Comparison of ENCODE assay signal across 8 cellular contexts in genomic region chr6:44128020-44128917, GRCh38. TPM values are rescaled to one million over a fixed set of nuclear protein-coding genes. Genes with fewer than 3 reads are reported as not detected.
DNase-seq lines count a peak whose midpoint lies in the region; ATAC-seq, FAIRE-seq and TF ChIP-seq lines count a peak whose summit lies in the region.

No MANE protein-coding gene starts in this region.

- peaks cover 4 to 21% (median 14%) of the 10 kb centered on the region in 4 experiments for H3K4me1 ChIP-seq in H1 (replicated peaks in 1 of 4; ENCODE audit: control insufficient read depth in 3 of 4, insufficient read depth in 4 of 4, low read length in 3 of 4)
- H3K4me1 ChIP-seq in mesenchymal stem cell (ENCODE audit: control insufficient read depth, insufficient read depth, low read depth, low read length), result peaks cover 19% of the 10 kb centered on the region
- H3K4me1 ChIP-seq in thoracic aorta (ENCODE audit: control insufficient read depth in 1 of 2, low read depth in 2 of 2), result peaks cover 21 to 45% of the 10 kb centered on the region in 2 donors

- H2BK12ac ChIP-seq in H1 (ENCODE audit: low read depth, low read length), result peak overlapping the region; percentile 30; the same call in 1 of the 2 replicates
- H2BK12ac ChIP-seq in mesenchymal stem cell (ENCODE audit: low read length in 2 of 2), result peak overlapping the region in 1 of 2 experiments; percentile 47

- H3K27me3 Mint-ChIP-seq in T-helper 17 cell, result no peaks in the 10 kb centered on the region

- 6% methylated on average over 45 of the region's 49 CpGs; no CpG with 5 or more reads in 1 of the 2 experiments for WGBS in H1 (ENCODE audit: extremely low coverage in 1 of 2, insufficient coverage in 1 of 2, insufficient read length in 1 of 2, insufficient replicate concordance in 2 of 2, low coverage in 1 of 2, low lambda C conversion rate in 2 of 2, missing lambda C conversion rate in 1 of 2), 2 experiments
- 9% methylated on average over 49 of the region's 49 CpGs for WGBS in mesenchymal stem cell

- peak; percentile 6 for TF ChIP-seq CTCF in D721Med (IDR thresholded peaks at IDR 0.05; ENCODE audit: insufficient read depth, missing control alignments)
- TF ChIP-seq CTCF in H1 (IDR thresholded peaks at IDR 0.05; ENCODE audit: control extremely low read depth in 1 of 3, insufficient read depth in 1 of 3, low read depth in 1 of 3, low read length in 3 of 3), result no peak
- peak; percentile 50 for TF ChIP-seq CTCF in thoracic aorta (IDR thresholded peaks at IDR 0.05)

- FAIRE-seq in D721Med (lab: Jason Lieb, UNC) (no peak), H1 (lab: Jason Lieb, UNC) (no peak)

- H3K9ac ChIP-seq in H1 (replicated peaks in 1 of 4; ENCODE audit: extremely low read depth in 1 of 4, low read depth in 3 of 4, low read length in 3 of 4) (peak overlapping the region in 3 of 4 experiments; percentile 41 to 65 (median 42); a peak in 4 of 7 replicates), mesenchymal stem cell (ENCODE audit: low read length) (peak overlapping the region; percentile 87)

- H2BK120ac ChIP-seq in H1 (replicated peaks; ENCODE audit: low read depth, low read length) (no peak overlapping the region), mesenchymal stem cell (ENCODE audit: low read depth, low read length) (peak overlapping the region; percentile 98)

- H3K4me3 Mint-ChIP-seq in T-helper 17 cell, result peak overlapping the region; percentile 99

- no peak for TF ChIP-seq POLR2A in H1 (IDR thresholded peaks at IDR 0.05; ENCODE audit: control extremely low read depth in 1 of 2, low read depth in 2 of 2, low read length in 2 of 2)

- TF ChIP-seq EP300 in H1 (IDR thresholded peaks at IDR 0.05; ENCODE audit: borderline replicate concordance in 1 of 2, low read depth in 2 of 2, low read length in 2 of 2), result no peak

- H3K18ac ChIP-seq in H1 (ENCODE audit: extremely low read depth, low read length), result no peak overlapping the region
- peak overlapping the region; percentile 86 to 90 for H3K18ac ChIP-seq in mesenchymal stem cell (ENCODE audit: low read depth in 1 of 2, low read length in 2 of 2)

- no peak overlapping the region for H3K23ac ChIP-seq in H1 (ENCODE audit: insufficient read length)
- H3K23ac ChIP-seq in mesenchymal stem cell (ENCODE audit: low read length in 2 of 2), result peak overlapping the region in 1 of 2 experiments; percentile 96

- no peak for DNase-seq in D721Med (ENCODE audit: insufficient read length, low spot score)
- peak; percentile 36 for DNase-seq in HCEC 1CT
- peak in 1 of 3 donors; percentile 17 for DNase-seq in T-helper 17 cell
- peak in 1 of 2 experiments; percentile 70 for DNase-seq in H1 (ENCODE audit: low read depth in 1 of 2, low spot score in 2 of 2)
- DNase-seq in mesenchymal stem cell, result peak; percentile 57
- DNase-seq in thoracic aorta (ENCODE audit: low spot score), result no peak
- DNase-seq in NCI-H1930 (lab: John Stamatoyannopoulos, UW), result no peak

- H3K79me1 ChIP-seq in H1 (ENCODE audit: low read depth, low read length) (peaks cover 17% of the 10 kb centered on the region), mesenchymal stem cell (replicated peaks; ENCODE audit: low read length, poor library complexity, severe bottlenecking) (peaks cover 21% of the 10 kb centered on the region)

- TF ChIP-seq RAD21 in H1 (IDR thresholded peaks at IDR 0.05 in 1 of 2, conservative IDR thresholded peaks at IDR 0.05 in 1 of 2; ENCODE audit: low read depth in 2 of 2, low read length in 2 of 2), result no peak

- H3K36me3 ChIP-seq in H1 (ENCODE audit: control insufficient read depth in 2 of 4, insufficient read depth in 4 of 4, low read length in 3 of 4), result no peaks in the 10 kb centered on the region
- peaks cover 6 to 11% of the 10 kb centered on the region in 2 experiments for H3K36me3 ChIP-seq in mesenchymal stem cell (ENCODE audit: control insufficient read depth in 1 of 2, insufficient read depth in 2 of 2, low read depth in 1 of 2, low read length in 2 of 2)
- H3K36me3 ChIP-seq in thoracic aorta, result no peaks in the 10 kb centered on the region

- H3K4ac ChIP-seq in H1 (replicated peaks; ENCODE audit: insufficient read length, low read depth, low read length) (no peak overlapping the region), mesenchymal stem cell (ENCODE audit: low read depth in 1 of 2, low read length in 2 of 2) (peak overlapping the region; percentile 35 to 89)

- peak overlapping the region; percentile 98 for H3K27ac Mint-ChIP-seq in T-helper 17 cell

- H3K23me2 ChIP-seq in H1 (ENCODE audit: low read depth, low read length), result peaks cover 12% of the 10 kb centered on the region

- CTCF ChIA-PET in H1 (lab: Charles Lee; ENCODE audit: partially characterized antibody), result interaction anchor here (1.0 to 11.1 kb wide), 4 partner anchors 10 to 45 kb away, joined by 3 to 128 read pairs (median 4); no protein-coding TSS in a partner anchor

- peaks cover 36 to 53% of the 10 kb centered on the region in 2 experiments for H3K79me2 ChIP-seq in H1 (ENCODE audit: control insufficient read depth in 1 of 2, insufficient read depth in 2 of 2, low read length in 2 of 2)

- H3K56ac ChIP-seq in H1 (replicated peaks; ENCODE audit: insufficient read length, low read depth, low read length), result no peak overlapping the region

- no peak overlapping the region for H2BK5ac ChIP-seq in H1 (ENCODE audit: low read depth, low read length)
- H2BK5ac ChIP-seq in mesenchymal stem cell (ENCODE audit: low read depth, low read length, poor library complexity, severe bottlenecking), result peak overlapping the region; percentile 90

- H2BK15ac ChIP-seq in H1 (ENCODE audit: low read length), result no peak overlapping the region; the same call in 1 of the 2 replicates
- H2BK15ac ChIP-seq in mesenchymal stem cell (ENCODE audit: low read depth, poor library complexity, severe bottlenecking), result no peak overlapping the region

- H4K91ac ChIP-seq in H1 (replicated peaks; ENCODE audit: insufficient read length, low read length) (peak overlapping the region; percentile 45), mesenchymal stem cell (ENCODE audit: low read length) (peak overlapping the region; percentile 23)

- POLR2A ChIA-PET in H1 (lab: Charles Lee; ENCODE audit: partially characterized antibody), result interaction anchor here (0.7 to 1.5 kb wide), 6 partner anchors 17 to 259 kb away, joined by 3 to 4 read pairs (median 4); partner anchors contain the start of genes CDC5L and HSP90AB1

- H3K4me3 ChIP-seq in H1 (ENCODE audit: extremely low read depth in 1 of 4, insufficient read depth in 2 of 4, low read depth in 3 of 4, low read length in 4 of 4) (peak overlapping the region; percentile 69 to 98 (median 74)), mesenchymal stem cell (ENCODE audit: insufficient read depth in 1 of 2, low read depth in 1 of 2, low read length in 2 of 2) (peak overlapping the region; percentile 89 to 93), thoracic aorta (peak overlapping the region; percentile 91)

- H3K4me2 ChIP-seq in H1 (ENCODE audit: insufficient read depth in 1 of 2, low read depth in 2 of 2, low read length in 2 of 2) (peak overlapping the region; percentile 77 to 78), mesenchymal stem cell (ENCODE audit: low read length, poor library complexity, severe bottlenecking) (peak overlapping the region; percentile 95)

- no peaks in the 10 kb centered on the region for H3K27me3 ChIP-seq in H1 (replicated peaks in 1 of 4; ENCODE audit: control insufficient read depth in 3 of 4, extremely low read depth in 1 of 4, insufficient read depth in 3 of 4, low read length in 3 of 4)
- no peaks in the 10 kb centered on the region for H3K27me3 ChIP-seq in mesenchymal stem cell (ENCODE audit: control insufficient read depth in 1 of 2, insufficient read depth in 1 of 2, low read length in 2 of 2)
- no peaks in the 10 kb centered on the region for H3K27me3 ChIP-seq in thoracic aorta (replicated peaks; ENCODE audit: insufficient read depth)

- no peak overlapping the region for H2AFZ ChIP-seq in H1 (ENCODE audit: low read length)
- H2AFZ ChIP-seq in mesenchymal stem cell (ENCODE audit: low read depth, low read length), result peak overlapping the region; percentile 87

- H4K8ac ChIP-seq in H1 (ENCODE audit: extremely low read depth, insufficient read depth, low read length) (peak overlapping the region; percentile 88; the same call in 1 of the 2 replicates), mesenchymal stem cell (ENCODE audit: low read length) (peak overlapping the region; percentile 76)

- H2AK5ac ChIP-seq in H1 (ENCODE audit: low read depth, low read length) (no peak overlapping the region; the same call in 1 of the 2 replicates), mesenchymal stem cell (ENCODE audit: low read length, severe bottlenecking) (peak overlapping the region; percentile 29)

- peaks cover 9 to 29% of the 10 kb centered on the region in 2 experiments for H4K20me1 ChIP-seq in H1 (replicated peaks in 1 of 2; ENCODE audit: control insufficient read depth in 1 of 2, insufficient read depth in 2 of 2, low read length in 2 of 2)

- H3K27ac ChIP-seq in H1 (ENCODE audit: low read depth, low read length) (no peak overlapping the region), mesenchymal stem cell (ENCODE audit: low read length, poor library complexity, severe bottlenecking) (no peak overlapping the region), thoracic aorta (peak overlapping the region in 1 of 2 donors; percentile 37)

- no peak overlapping the region for H3K14ac ChIP-seq in H1 (ENCODE audit: insufficient read length)
- H3K14ac ChIP-seq in mesenchymal stem cell (ENCODE audit: low read length in 2 of 2), result peak overlapping the region; percentile 41 to 88

- ATAC-seq in T-helper 17 cell, result no peak
- peak; percentile 17 for ATAC-seq in thoracic aorta (ENCODE audit: insufficient number of reproducible peaks, low FRiP score, low read depth)
- ATAC-seq in GM21786 (IDR thresholded peaks at IDR 0.05; ENCODE audit: unreplicated experiment), result no peak

- peaks cover 40% of the 10 kb centered on the region for H3K4me1 Mint-ChIP-seq in T-helper 17 cell

- H3K9me3 ChIP-seq in T-helper 17 cell (ENCODE audit: control insufficient read depth, low read length, poor library complexity, severe bottlenecking) (no peaks in the 10 kb centered on the region), H1 (ENCODE audit: insufficient read depth in 2 of 2, low read depth in 1 of 2, low read length in 1 of 2) (no peaks in the 10 kb centered on the region), mesenchymal stem cell (ENCODE audit: control insufficient read depth, low read length) (no peaks in the 10 kb centered on the region), thoracic aorta (no peaks in the 10 kb centered on the region)

- peaks cover 3% of the 10 kb centered on the region for H3K36me3 Mint-ChIP-seq in T-helper 17 cell (ENCODE audit: low read depth)

- 0 out of 2 replicates have a peak overlapping the region, but pooled peaks have one; percentile 27 for H2BK20ac ChIP-seq in H1 (ENCODE audit: low read length)

- no peak overlapping the region for H4K5ac ChIP-seq in H1 (ENCODE audit: insufficient read length, low read depth, low read length)

RNA-seq across cellular contexts. Expression of gene TMEM63B, which starts 0.9 kb away (rescaled TPM):
- total RNA-seq in T-helper 17 cell, result 10 to 100 TPM; 25.6 to 27.1 TPM
- total RNA-seq in H1 (2021; fragmentation: NEBNext Ultra II Directional; extraction: Animal tissue kit (Norgen Biotek cat#: 25700)), result 60.5 and 61.1 TPM in 2 replicates
- polyA plus RNA-seq in H1 (2011; rRNA removed), result 96.8 and 110 TPM in 2 replicates
- polyA plus RNA-seq in H1 (2011; cell fraction: cytosol; rRNA removed), result 71.4 TPM
- polyA plus RNA-seq in H1 (2011; cell fraction: nucleus; rRNA removed), result 196 TPM
- polyA plus RNA-seq in H1 (2012, experiment 1 of 2), result 37.4 to 68.7 TPM (median 63.1 TPM) in 4 replicates
- 49.0 TPM for polyA plus RNA-seq in H1 (2012, experiment 2 of 2)
- 64.8 TPM for polyA plus RNA-seq in H1 (2013, experiment 1 of 2)
- polyA plus RNA-seq in H1 (2013, experiment 2 of 2), result 66.3 TPM
- polyA minus RNA-seq in H1 (2011; rRNA and poly(A)+ RNA removed), result 116 and 125 TPM in 2 replicates
- polyA minus RNA-seq in H1 (2011; cell fraction: cytosol; rRNA and poly(A)+ RNA removed), result 46.4 TPM
- 41.6 TPM for polyA minus RNA-seq in H1 (2011; cell fraction: nucleus; rRNA and poly(A)+ RNA removed)
- 28.7 TPM for polyA plus RNA-seq in mesenchymal stem cell (2013, experiment 1 of 2)
- polyA plus RNA-seq in mesenchymal stem cell (2013, experiment 2 of 2), result 27.8 TPM
- total RNA-seq in thoracic aorta, result 10 to 100 TPM; 21.9 to 43.4 TPM

RNA-seq across cellular contexts. Expression of gene MRPL14, which starts 1.0 kb away (rescaled TPM):
- total RNA-seq in T-helper 17 cell (10 to 100 TPM; 13.2 to 13.7 TPM), thoracic aorta (10 to 100 TPM; 31.0 to 32.4 TPM)
- total RNA-seq in H1 (2021; fragmentation: NEBNext Ultra II Directional; extraction: Animal tissue kit (Norgen Biotek cat#: 25700)), result 81.8 and 82.0 TPM in 2 replicates
- polyA plus RNA-seq in H1 (2011; rRNA removed), result 97.1 and 105 TPM in 2 replicates
- 93.0 TPM for polyA plus RNA-seq in H1 (2011; cell fraction: cytosol; rRNA removed)
- polyA plus RNA-seq in H1 (2011; cell fraction: nucleus; rRNA removed), result 84.9 TPM
- 102 to 123 TPM (median 115 TPM) in 4 replicates for polyA plus RNA-seq in H1 (2012, experiment 1 of 2)
- 122 TPM for polyA plus RNA-seq in H1 (2012, experiment 2 of 2)
- polyA plus RNA-seq in H1 (2013, experiment 1 of 2), result 81.1 TPM
- polyA plus RNA-seq in H1 (2013, experiment 2 of 2), result 86.4 TPM
- polyA minus RNA-seq in H1 (2011; rRNA and poly(A)+ RNA removed), result 32.7 and 33.0 TPM in 2 replicates
- 28.1 TPM for polyA minus RNA-seq in H1 (2011; cell fraction: cytosol; rRNA and poly(A)+ RNA removed)
- polyA minus RNA-seq in H1 (2011; cell fraction: nucleus; rRNA and poly(A)+ RNA removed), result 20.0 TPM
- polyA plus RNA-seq in mesenchymal stem cell (2013, experiment 1 of 2), result 59.8 TPM
- polyA plus RNA-seq in mesenchymal stem cell (2013, experiment 2 of 2), result 63.5 TPM

RNA-seq across cellular contexts. Expression of gene CAPN11, which starts 30.4 kb away (rescaled TPM):
- total RNA-seq in T-helper 17 cell, result 1 to 10 TPM in 1 of 2 donors, under 1 TPM in 1; 0.26 to 1.0 TPM
- total RNA-seq in H1 (2021; fragmentation: NEBNext Ultra II Directional; extraction: Animal tissue kit (Norgen Biotek cat#: 25700)), result 0.97 and 1.2 TPM in 2 replicates
- polyA plus RNA-seq in H1 (2011; rRNA removed), result 0.95 and 1.8 TPM in 2 replicates
- 1.4 TPM for polyA plus RNA-seq in H1 (2011; cell fraction: cytosol; rRNA removed)
- 7.7 TPM for polyA plus RNA-seq in H1 (2011; cell fraction: nucleus; rRNA removed)
- polyA plus RNA-seq in H1 (2012, experiment 1 of 2), result 1.0 to 1.9 TPM (median 1.2 TPM) in 4 replicates
- 0.92 TPM for polyA plus RNA-seq in H1 (2012, experiment 2 of 2)
- polyA plus RNA-seq in H1 (2013, experiment 1 of 2), result 1.2 TPM
- 0.99 TPM for polyA plus RNA-seq in H1 (2013, experiment 2 of 2)
- 1.0 and 1.2 TPM in 2 replicates for polyA minus RNA-seq in H1 (2011; rRNA and poly(A)+ RNA removed)
- 1.2 TPM for polyA minus RNA-seq in H1 (2011; cell fraction: cytosol; rRNA and poly(A)+ RNA removed)
- polyA minus RNA-seq in H1 (2011; cell fraction: nucleus; rRNA and poly(A)+ RNA removed), result 1.3 TPM
- polyA plus RNA-seq in mesenchymal stem cell (2013, experiment 1 of 2), result not detected
- not detected for polyA plus RNA-seq in mesenchymal stem cell (2013, experiment 2 of 2)
- total RNA-seq in thoracic aorta, result not detected

Comparison
In these comparisons a context has a peak if more than half of its experiments do, and no peak if none do; other contexts are left out.
1. DNase-seq: peak in HCEC 1CT (single experiment) and mesenchymal stem cell (single experiment); none in D721Med (single experiment), thoracic aorta (single experiment) and NCI-H1930 (0 of 2).
2. CTCF ChIP-seq: peak in D721Med (single experiment) and thoracic aorta (single experiment); none in H1 (0 of 3).
3. Peak in every context shown above with its lines, with median percentiles within 50 percentile points of each other: H3K4me3 ChIP-seq.